16 cellular contexts compared by ENCODE assay signal in genomic region chr13:108325863-108326262, GRCh38. TPM values are rescaled to one million over a fixed set of nuclear protein-coding genes. Genes with fewer than 3 reads are reported as not detected.
DNase-seq lines count a peak whose midpoint lies in the region; ATAC-seq and TF ChIP-seq lines count a peak whose summit lies in the region.
"Had no signal": no experiment of that assay in that cellular context is flagged by ENCODE, and none has a peak within 500 bp of the region (broad histone marks: within the 10 kb centered on the region; RNA-seq: fewer than 3 reads in every experiment).

No MANE protein-coding gene starts in this region.

- H3K27ac Mint-ChIP-seq in T-helper 17 cell (peak overlapping the region; percentile 24), nephron progenitor cell (peak overlapping the region; percentile 19)
- H3K27ac Mint-ChIP-seq: CD8-positive, alpha-beta T cell had no signal

- H3K4me3 Mint-ChIP-seq in T-helper 17 cell, result peak overlapping the region; percentile 41
- H3K4me3 Mint-ChIP-seq in nephron progenitor cell, result no peak overlapping the region
- H3K4me3 Mint-ChIP-seq: CD8-positive, alpha-beta T cell had no signal

- peaks cover 3% of the 10 kb centered on the region for H3K9me3 Mint-ChIP-seq in nephron progenitor cell
- H3K9me3 Mint-ChIP-seq: CD8-positive, alpha-beta T cell had no signal

- peaks cover 2% of the 10 kb centered on the region for H3K36me3 Mint-ChIP-seq in T-helper 17 cell (ENCODE audit: low read depth)
- no peaks in the 10 kb centered on the region for H3K36me3 Mint-ChIP-seq in nephron progenitor cell (ENCODE audit: low read depth)
- H3K36me3 Mint-ChIP-seq: CD8-positive, alpha-beta T cell had no signal

- peak; percentile 1 for ATAC-seq in GM19455 (IDR thresholded peaks at IDR 0.05; ENCODE audit: unreplicated experiment)
- no peak for ATAC-seq in T-helper 17 cell
- ATAC-seq in HG02759 (IDR thresholded peaks at IDR 0.05; ENCODE audit: unreplicated experiment), result no peak

- TF ChIP-seq CTCF in nephron progenitor cell (IDR thresholded peaks at IDR 0.05), result no peak

- peak; percentile 25 for DNase-seq in DMS153 (lab: John Stamatoyannopoulos, UW)
- DNase-seq in T-helper 17 cell, result no peak
- DNase-seq in nephron progenitor cell, result no peak
- no peak for DNase-seq in stimulated activated CD4-positive, alpha-beta T cell treated with anti-CD3 and anti-CD28 coated beads, Interleukin-12 subunit alpha, Interleukin-12 subunit beta, amount 100 ng/mL, for 4 hours
- DNase-seq in stimulated activated naive CD4-positive, alpha-beta T cell (lab: John Stamatoyannopoulos, UW), result no peak
- DNase-seq: ACHN; CD8-positive, alpha-beta T cell; EL; HCEC 1CT; NCI-H1930; NCI-H2171; PC-9; SJCRH30; SW 1271 had no signal

- H3K4me1 Mint-ChIP-seq in T-helper 17 cell (peaks cover 27% of the 10 kb centered on the region), nephron progenitor cell (peaks cover 9% of the 10 kb centered on the region)

- no peaks in the 10 kb centered on the region for H3K9me3 ChIP-seq in T-helper 17 cell (ENCODE audit: control insufficient read depth, low read length, poor library complexity, severe bottlenecking)
- H3K9me3 ChIP-seq: SJCRH30 had no signal

- peaks cover 23% of the 10 kb centered on the region for H3K27me3 Mint-ChIP-seq in T-helper 17 cell
- H3K27me3 Mint-ChIP-seq in nephron progenitor cell (ENCODE audit: low read depth, poor library complexity), result peaks cover 9% of the 10 kb centered on the region

RNA-seq across cellular contexts. Expression of gene TNFSF13B, which starts 56.3 kb away (rescaled TPM):
- 10 to 100 TPM in 1 of 2 donors, 1 to 10 TPM in 1; 9.7 to 10.3 TPM for total RNA-seq in T-helper 17 cell
